16 cellular contexts compared by ENCODE assay signal in the genomic region with DNA sequence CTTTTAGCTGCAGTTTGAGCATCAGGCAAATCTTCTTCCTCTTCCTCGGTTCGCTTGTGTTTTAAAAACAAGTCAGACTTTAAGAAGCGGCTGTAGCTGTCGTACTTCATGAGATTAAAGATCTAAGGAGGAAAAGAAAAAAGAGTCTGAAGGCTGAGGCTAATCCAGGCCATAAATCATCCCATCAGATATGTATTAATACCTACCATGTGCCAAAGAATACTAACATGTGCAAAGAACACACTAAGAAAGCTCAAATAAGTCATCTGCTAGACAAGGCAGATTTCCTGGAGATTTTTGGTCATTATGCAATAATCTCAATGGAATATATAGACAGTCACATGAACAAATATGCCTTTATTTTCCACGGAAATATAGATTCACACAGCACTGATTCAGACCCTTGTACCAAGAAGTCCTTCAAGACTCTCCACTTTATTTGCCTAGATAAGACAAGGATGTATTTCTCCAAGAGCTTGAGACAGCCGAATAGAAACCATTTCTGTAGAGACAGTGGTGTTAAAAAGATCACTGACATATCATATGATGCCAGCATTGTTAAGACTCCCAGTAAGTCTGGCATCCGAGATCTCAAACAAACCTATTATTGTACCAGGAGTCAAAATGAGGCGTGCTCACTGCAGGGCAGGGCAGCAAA. TPM values are rescaled to one million over a fixed set of nuclear protein-coding genes. Genes with fewer than 3 reads are reported as not detected.
DNase-seq lines count a peak whose midpoint lies in the region; ATAC-seq and TF ChIP-seq lines count a peak whose summit lies in the region.
"Had no signal": no experiment of that assay in that cellular context is flagged by ENCODE, and none has a peak within 500 bp of the region (broad histone marks: within the 10 kb centered on the region; RNA-seq: fewer than 3 reads in every experiment).

No MANE protein-coding gene starts in this region.

- H3K4me3 ChIP-seq in SK-N-MC (no peak overlapping the region), smooth muscle cell (no peak overlapping the region)
- H3K4me3 ChIP-seq: right atrium auricular region had no signal

- WGBS in smooth muscle cell (ENCODE audit: low lambda C conversion rate), result 27% methylated on average over 8 of the region's 8 CpGs

- H3K27ac ChIP-seq in SK-N-MC (0 out of 2 replicates have a peak overlapping the region, but pooled peaks have one; percentile 5), smooth muscle cell (ENCODE audit: low read depth) (peak overlapping the region; percentile 95)
- H3K27ac ChIP-seq: C4-2B, right atrium auricular region had no signal

- H3K27me3 ChIP-seq in smooth muscle cell (ENCODE audit: low read depth), result no peaks in the 10 kb centered on the region
- H3K27me3 ChIP-seq: right atrium auricular region had no signal

- H3F3A ChIP-seq in smooth muscle cell (ENCODE audit: low read depth), result peaks cover 14% of the 10 kb centered on the region

- no peak overlapping the region for H2AFZ ChIP-seq in smooth muscle cell (ENCODE audit: low read depth)

- H4K20me1 ChIP-seq in smooth muscle cell (ENCODE audit: low read depth), result no peaks in the 10 kb centered on the region

- ATAC-seq in central memory CD8-positive, alpha-beta T cell (replicated peaks; ENCODE audit: extremely low read depth, poor library complexity, severe bottlenecking), result no peak
- ATAC-seq: Panc1, SK-N-SH treated with all-trans-retinoic acid at 6 μM for 48 hours had no signal

- H3K36me3 ChIP-seq in SK-N-MC (ENCODE audit: insufficient read depth, low read length) (no peaks in the 10 kb centered on the region), smooth muscle cell (ENCODE audit: low read depth) (no peaks in the 10 kb centered on the region)

- TF ChIP-seq CTCF in smooth muscle cell (IDR thresholded peaks at IDR 0.05; ENCODE audit: borderline replicate concordance, insufficient read depth, poor library complexity, severe bottlenecking), result no peak

- peak overlapping the region; percentile 77 for H3K4me2 ChIP-seq in smooth muscle cell

- H3K9ac ChIP-seq in SK-N-MC (ENCODE audit: insufficient read length) (no peak overlapping the region), smooth muscle cell (ENCODE audit: low read depth) (peak overlapping the region; percentile 48)

- H3K27me3 Mint-ChIP-seq in activated naive CD4-positive, alpha-beta T cell treated with anti-CD3 and anti-CD28 coated beads for 36 hours (ENCODE audit: low read depth), result no peaks in the 10 kb centered on the region
- H3K27me3 Mint-ChIP-seq in central memory CD8-positive, alpha-beta T cell, result no peaks in the 10 kb centered on the region

- intact Hi-C loops in activated naive CD4-positive, alpha-beta T cell treated with anti-CD3 and anti-CD28 coated beads for 36 hours (cut with micrococcal nuclease), result no loop called here

- CTCF ChIA-PET in activated naive CD4-positive, alpha-beta T cell treated with anti-CD3 and anti-CD28 coated beads for 36 hours (lab: Charles Lee), result interaction anchor here (0.6 to 2.6 kb wide), 6 partner anchors 10 to 510 kb away, joined by 3 to 16 read pairs (median 7); a partner anchor contains a TSS

- peaks cover 97% of the 10 kb centered on the region for H3K4me1 Mint-ChIP-seq in activated naive CD4-positive, alpha-beta T cell treated with anti-CD3 and anti-CD28 coated beads for 36 hours (ENCODE audit: low read depth)
- peaks cover 38% of the 10 kb centered on the region for H3K4me1 Mint-ChIP-seq in central memory CD8-positive, alpha-beta T cell

- no peaks in the 10 kb centered on the region for H3K9me3 Mint-ChIP-seq in activated naive CD4-positive, alpha-beta T cell treated with anti-CD3 and anti-CD28 coated beads for 36 hours
- no peaks in the 10 kb centered on the region for H3K9me3 Mint-ChIP-seq in central memory CD8-positive, alpha-beta T cell

- H3K9me3 ChIP-seq in SK-N-MC (ENCODE audit: low read depth, low read length) (no peaks in the 10 kb centered on the region), smooth muscle cell (replicated peaks; ENCODE audit: low read depth) (no peaks in the 10 kb centered on the region)
- H3K9me3 ChIP-seq: right atrium auricular region had no signal

- no peaks in the 10 kb centered on the region for H3K79me2 ChIP-seq in smooth muscle cell (ENCODE audit: low read depth)

- peaks cover 52% of the 10 kb centered on the region for H3K36me3 Mint-ChIP-seq in activated naive CD4-positive, alpha-beta T cell treated with anti-CD3 and anti-CD28 coated beads for 36 hours (ENCODE audit: low read depth)
- peaks cover 18% of the 10 kb centered on the region for H3K36me3 Mint-ChIP-seq in central memory CD8-positive, alpha-beta T cell (ENCODE audit: insufficient read depth)

- H3K4me3 Mint-ChIP-seq in activated naive CD4-positive, alpha-beta T cell treated with anti-CD3 and anti-CD28 coated beads for 36 hours, result no peak overlapping the region
- peak overlapping the region; percentile 16 for H3K4me3 Mint-ChIP-seq in central memory CD8-positive, alpha-beta T cell

- peaks cover 11% of the 10 kb centered on the region for H3K4me1 ChIP-seq in smooth muscle cell (ENCODE audit: low read depth)
- H3K4me1 ChIP-seq: right atrium auricular region had no signal

- peak overlapping the region; percentile 99 for H3K27ac Mint-ChIP-seq in activated naive CD4-positive, alpha-beta T cell treated with anti-CD3 and anti-CD28 coated beads for 36 hours
- no peak overlapping the region for H3K27ac Mint-ChIP-seq in central memory CD8-positive, alpha-beta T cell (ENCODE audit: low read depth)

- no peak for DNase-seq in activated naive CD4-positive, alpha-beta T cell treated with anti-CD3 and anti-CD28 coated beads for 36 hours
- no peak for DNase-seq in activated naive CD4-positive, alpha-beta T cell treated with anti-CD3 and anti-CD28 coated beads, Interleukin-2, amount 50 U/mL, for 16 hours
- no peak for DNase-seq in SK-N-MC (ENCODE audit: low read depth, low spot score)
- no peak for DNase-seq in central memory CD8-positive, alpha-beta T cell (ENCODE audit: low spot score in 2 of 2)
- no peak for DNase-seq in smooth muscle cell (lab: John Stamatoyannopoulos, UW; ENCODE audit: unreplicated experiment)
- no peak for DNase-seq in NCI-H2227 treated with DMSO at 0.1 percent for 48 hours (lab: John Stamatoyannopoulos, UW)
- DNase-seq in T1000 (lab: John Stamatoyannopoulos, UW), result no peak
- DNase-seq in HCEC 1CT, result no peak
- DNase-seq: activated CD4-positive, alpha-beta T cell treated with anti-CD3 and anti-CD28 coated beads for 4 hours; NCI-H1417 treated with DMSO at 0.1 percent for 48 hours; NCI-H2171 treated with DMSO at 0.1 percent for 48 hours; occipital lobe had no signal

RNA-seq across cellular contexts. Expression of a gene that starts 42.3 kb away (rescaled TPM):
- total RNA-seq in activated naive CD4-positive, alpha-beta T cell treated with anti-CD3 and anti-CD28 coated beads for 36 hours, result 100 to 1,000 TPM; 234 to 240 TPM
- 72.5 and 81.1 TPM in 2 replicates for total RNA-seq in smooth muscle cell
- 31.6 and 40.2 TPM in 2 replicates for polyA plus RNA-seq in smooth muscle cell
